In the genomic region with DNA sequence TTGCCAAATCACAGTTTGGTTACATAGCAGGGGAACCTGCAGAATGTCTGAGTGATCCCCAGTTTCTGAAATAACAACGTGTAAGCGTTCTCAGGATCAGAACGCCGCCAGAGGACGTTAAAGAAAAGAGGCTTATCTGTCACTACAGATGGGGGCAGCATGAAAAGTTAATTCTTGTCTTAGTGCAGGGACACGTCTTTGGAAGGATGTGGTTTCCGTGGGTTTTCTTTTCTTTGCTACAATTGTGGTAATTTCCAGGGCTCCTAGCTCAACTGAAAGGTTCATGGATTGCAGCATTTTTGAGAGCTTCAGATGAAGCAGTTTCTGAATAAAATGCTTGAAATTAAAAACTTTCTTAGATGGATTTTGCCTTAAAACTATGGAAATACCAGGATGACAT, we compare ENCODE assay signal across 9 cellular contexts.
A peak's percentile ranks its signal among the peaks of the same experiment; 100 is the strongest.
DNase-seq lines count a peak whose midpoint lies in the region; ATAC-seq and TF ChIP-seq lines count a peak whose summit lies in the region.
"Had no signal": no experiment of that assay in that cellular context is flagged by ENCODE, and none has a peak within 500 bp of the region (broad histone marks: within the 10 kb centered on the region; RNA-seq: fewer than 3 reads in every experiment).

No MANE protein-coding gene starts in this region.

- TF ChIP-seq CTCF in GM10248 (IDR thresholded peaks at IDR 0.05; ENCODE audit: control extremely low read depth, extremely low read depth, low read depth, missing control alignments), result peak; percentile 10

- H3K27ac Mint-ChIP-seq in activated CD4-positive, alpha-beta T cell treated with anti-CD3 and anti-CD28 coated beads, Interleukin-2, amount 10 ng/mL, durations not matched to agents 7 days and 5 days, result peak overlapping the region; percentile 95
- H3K27ac Mint-ChIP-seq in naive thymus-derived CD4-positive, alpha-beta T cell, result peak overlapping the region; percentile 72 to 100 (median 90)

- peaks cover 7% of the 10 kb centered on the region for H3K9me3 Mint-ChIP-seq in activated CD4-positive, alpha-beta T cell treated with anti-CD3 and anti-CD28 coated beads, Interleukin-2, amount 10 ng/mL, durations not matched to agents 7 days and 5 days
- H3K9me3 Mint-ChIP-seq in naive thymus-derived CD4-positive, alpha-beta T cell, result peaks cover 0 to 6% (median 0%) of the 10 kb centered on the region in 11 donors

- peak overlapping the region; percentile 78 for H3K27ac ChIP-seq in naive thymus-derived CD4-positive, alpha-beta T cell (ENCODE audit: low read depth, low read length)
- no peak overlapping the region for H3K27ac ChIP-seq in trophoblast cell (ENCODE audit: low read depth, low read length)

- H2BK120ac ChIP-seq in trophoblast cell (ENCODE audit: insufficient read depth, low read length, poor library complexity), result no peak overlapping the region

- H3K36me3 ChIP-seq in naive thymus-derived CD4-positive, alpha-beta T cell (ENCODE audit: control insufficient read depth in 2 of 3, insufficient read depth in 3 of 3, low read length in 3 of 3), result peaks cover 9 to 47% (median 19%) of the 10 kb centered on the region in 3 experiments
- no peaks in the 10 kb centered on the region for H3K36me3 ChIP-seq in trophoblast cell (ENCODE audit: control insufficient read depth in 1 of 2, insufficient read depth in 2 of 2, low read length in 2 of 2)

- peaks cover 20 to 29% of the 10 kb centered on the region in 2 donors for H3K4me1 ChIP-seq in naive thymus-derived CD4-positive, alpha-beta T cell (ENCODE audit: control insufficient read depth in 2 of 2, insufficient read depth in 2 of 2, low read length in 2 of 2)
- no peaks in the 10 kb centered on the region for H3K4me1 ChIP-seq in trophoblast cell (ENCODE audit: control insufficient read depth in 1 of 2, insufficient read depth in 2 of 2, low read length in 2 of 2)

- peaks cover 62% of the 10 kb centered on the region for H3K4me1 Mint-ChIP-seq in activated CD4-positive, alpha-beta T cell treated with anti-CD3 and anti-CD28 coated beads, Interleukin-2, amount 10 ng/mL, durations not matched to agents 7 days and 5 days
- peaks cover 46 to 82% (median 67%) of the 10 kb centered on the region in 7 donors for H3K4me1 Mint-ChIP-seq in naive thymus-derived CD4-positive, alpha-beta T cell

- H3K27me3 ChIP-seq in naive thymus-derived CD4-positive, alpha-beta T cell (ENCODE audit: control insufficient read depth in 2 of 2, insufficient read depth in 2 of 2, low read length in 2 of 2), result no peaks in the 10 kb centered on the region
- H3K27me3 ChIP-seq in trophoblast cell (ENCODE audit: insufficient read depth, low read length), result no peaks in the 10 kb centered on the region

- no peak overlapping the region for H3K23ac ChIP-seq in trophoblast cell (ENCODE audit: low read length)

- H3K9me3 ChIP-seq in naive thymus-derived CD4-positive, alpha-beta T cell (ENCODE audit: control insufficient read depth in 2 of 3, low read length in 3 of 3), result no peaks in the 10 kb centered on the region
- no peaks in the 10 kb centered on the region for H3K9me3 ChIP-seq in trophoblast cell (ENCODE audit: insufficient read depth, low read depth, low read length)

- no peak overlapping the region for H3K14ac ChIP-seq in trophoblast cell (ENCODE audit: low read length)

- no CpG with 5 or more reads among the region's 7 CpGs for WGBS in trophoblast cell (ENCODE audit: extremely low coverage, insufficient coverage, insufficient read length)

- peaks cover 82% of the 10 kb centered on the region for H3K36me3 Mint-ChIP-seq in activated CD4-positive, alpha-beta T cell treated with anti-CD3 and anti-CD28 coated beads, Interleukin-2, amount 10 ng/mL, durations not matched to agents 7 days and 5 days (ENCODE audit: low read depth)
- H3K36me3 Mint-ChIP-seq in naive thymus-derived CD4-positive, alpha-beta T cell, result peaks cover 21 to 66% (median 51%) of the 10 kb centered on the region in 5 donors

- H2AK5ac ChIP-seq in trophoblast cell (ENCODE audit: low read length), result no peak overlapping the region

- peak overlapping the region; percentile 54 for H3K4me3 Mint-ChIP-seq in activated CD4-positive, alpha-beta T cell treated with anti-CD3 and anti-CD28 coated beads, Interleukin-2, amount 10 ng/mL, durations not matched to agents 7 days and 5 days
- peak overlapping the region in 9 of 10 donors; percentile 46 to 91 (median 87) for H3K4me3 Mint-ChIP-seq in naive thymus-derived CD4-positive, alpha-beta T cell

- no peak overlapping the region for H2BK5ac ChIP-seq in trophoblast cell (ENCODE audit: low read depth, low read length, poor library complexity)

- no peak overlapping the region for H3K18ac ChIP-seq in trophoblast cell (ENCODE audit: low read length)

- H3K4ac ChIP-seq in trophoblast cell (ENCODE audit: low read depth, low read length), result no peak overlapping the region

- POLR2A ChIA-PET in GM10248 (lab: Yijun Ruan, JAX), result no interaction called here
- POLR2A ChIA-PET in activated CD4-positive, alpha-beta T cell treated with anti-CD3 and anti-CD28 coated beads, Interleukin-2, amount 10 ng/mL, durations not matched to agents 7 days and 5 days (lab: Charles Lee), result interaction anchor here (0.8 to 1.2 kb wide), 2 partner anchors 108 to 170 kb away, joined by 3 to 5 read pairs; no protein-coding TSS in a partner anchor
- POLR2A ChIA-PET in naive thymus-derived CD4-positive, alpha-beta T cell (lab: Charles Lee), result interaction anchor here (0.6 to 2.2 kb wide), 13 partner anchors 17 to 175 kb away, joined by 3 to 12 read pairs (median 5); partner anchors contain the start of gene PRKCQ

- no peaks in the 10 kb centered on the region for H3K79me1 ChIP-seq in trophoblast cell (ENCODE audit: low read length)

- H3K4me3 ChIP-seq in naive thymus-derived CD4-positive, alpha-beta T cell (ENCODE audit: low read length), result peak overlapping the region; percentile 7
- H3K4me3 ChIP-seq in trophoblast cell (ENCODE audit: low read depth, low read length), result no peak overlapping the region

- no peak overlapping the region for H3K9ac ChIP-seq in trophoblast cell (ENCODE audit: low read length)

- H3K27me3 Mint-ChIP-seq in activated CD4-positive, alpha-beta T cell treated with anti-CD3 and anti-CD28 coated beads, Interleukin-2, amount 10 ng/mL, durations not matched to agents 7 days and 5 days, result no peaks in the 10 kb centered on the region
- no peaks in the 10 kb centered on the region for H3K27me3 Mint-ChIP-seq in naive thymus-derived CD4-positive, alpha-beta T cell

- H4K8ac ChIP-seq in trophoblast cell (ENCODE audit: low read depth, low read length), result no peak overlapping the region

- H3K4me2 ChIP-seq in trophoblast cell (ENCODE audit: low read length), result no peak overlapping the region

- H2BK12ac ChIP-seq in trophoblast cell (ENCODE audit: low read length), result no peak overlapping the region

- intact Hi-C loops in naive thymus-derived CD4-positive, alpha-beta T cell (cut with micrococcal nuclease), result loop anchor here (1.0 to 5.0 kb wide), 13 partner anchors 15 to 205 kb away; partner anchors contain the start of gene PRKCQ (in 1 of the 2)

- H4K91ac ChIP-seq in trophoblast cell (ENCODE audit: low read depth, low read length), result no peak overlapping the region

- no peak overlapping the region for H2AFZ ChIP-seq in trophoblast cell (ENCODE audit: insufficient read depth, low read length, poor library complexity)

- DNase-seq in GM10248 (ENCODE audit: extremely low spot score) (peak; percentile 38), HUDEP-2 (lab: John Stamatoyannopoulos, UW; ENCODE audit: unreplicated experiment in 76 of 76) (peak in 73 of 76 experiments; percentile 4 to 86 (median 46)), NCI-H1417 treated with DMSO at 0.1 percent for 48 hours (lab: John Stamatoyannopoulos, UW) (no peak), trophoblast cell (no peak)
- DNase-seq in activated CD4-positive, alpha-beta T cell treated with anti-CD3 and anti-CD28 coated beads, Interleukin-2, amount 10 ng/mL, durations not matched to agents 7 days and 5 days, result peak; percentile 81
- DNase-seq in naive thymus-derived CD4-positive, alpha-beta T cell, result peak in 8 of 9 donors; percentile 41 to 88 (median 84)
- DNase-seq: anterior cingulate cortex had no signal

- CTCF ChIA-PET in GM10248 (lab: Yijun Ruan, JAX), result no interaction called here
- CTCF ChIA-PET in activated CD4-positive, alpha-beta T cell treated with anti-CD3 and anti-CD28 coated beads, Interleukin-2, amount 10 ng/mL, durations not matched to agents 7 days and 5 days (lab: Charles Lee), result interaction anchor here (0.6 to 4.3 kb wide), 11 partner anchors 9 to 387 kb away, joined by 3 to 21 read pairs (median 3); no protein-coding TSS in a partner anchor
- CTCF ChIA-PET in naive thymus-derived CD4-positive, alpha-beta T cell (lab: Charles Lee), result interaction anchor here (0.6 to 2.6 kb wide), 14 partner anchors 19 to 255 kb away, joined by 3 to 16 read pairs (median 4); no protein-coding TSS in a partner anchor

- ATAC-seq in naive thymus-derived CD4-positive, alpha-beta T cell, result peak; percentile 91
- ATAC-seq in HG02938 (IDR thresholded peaks at IDR 0.05; ENCODE audit: unreplicated experiment) (no peak), HG03280 (IDR thresholded peaks at IDR 0.05; ENCODE audit: unreplicated experiment) (no peak)

- no peaks in the 10 kb centered on the region for H3K79me2 ChIP-seq in trophoblast cell (ENCODE audit: control insufficient read depth, insufficient read depth, low read length, poor library complexity)

- H4K12ac ChIP-seq in trophoblast cell (ENCODE audit: low read depth, low read length), result no peak overlapping the region

Comparison
In these comparisons a context has a peak if more than half of its experiments do, and no peak if none do; other contexts are left out.
1. DNase-seq: peak in GM10248 (single experiment), HUDEP-2 (73 of 76), activated CD4-positive, alpha-beta T cell treated with anti-CD3 and anti-CD28 coated beads, Interleukin-2, amount 10 ng/mL, durations not matched to agents 7 days and 5 days (single experiment) and naive thymus-derived CD4-positive, alpha-beta T cell (8 of 9); none in NCI-H1417 treated with DMSO at 0.1 percent for 48 hours (single experiment) and trophoblast cell (0 of 2).